ENCODE assay signal across 17 cellular contexts in the genomic region with DNA sequence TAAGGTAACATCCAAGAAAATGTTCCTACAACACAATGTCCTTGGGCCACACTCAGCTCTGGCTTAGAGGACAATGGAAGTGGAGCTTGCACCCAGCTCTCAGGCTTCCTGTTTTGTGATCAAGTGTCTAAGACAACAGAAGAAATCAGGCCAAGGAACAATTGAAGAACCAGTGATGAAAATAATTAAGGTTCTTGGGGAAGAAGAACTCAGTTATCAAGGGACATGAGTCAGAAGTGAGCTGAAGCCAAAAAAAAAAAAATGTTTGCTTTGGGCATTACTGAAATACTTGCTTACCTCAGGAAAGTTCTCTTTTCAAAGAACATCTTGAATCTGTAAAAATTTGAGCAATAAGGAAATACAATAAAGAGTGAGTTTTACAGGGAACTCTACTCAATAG.
A peak's percentile ranks its signal among the peaks of the same experiment; 100 is the strongest.
DNase-seq lines count a peak whose midpoint lies in the region; ATAC-seq and TF ChIP-seq lines count a peak whose summit lies in the region.
"Had no signal": no experiment of that assay in that cellular context is flagged by ENCODE, and none has a peak within 500 bp of the region (broad histone marks: within the 10 kb centered on the region; RNA-seq: fewer than 3 reads in every experiment).

No MANE protein-coding gene starts in this region.

- CTCF ChIA-PET in HEK293T (lab: Yijun Ruan, JAX), result no interaction called here

- no peak overlapping the region for H3K27ac Mint-ChIP-seq in activated naive CD4-positive, alpha-beta T cell treated with anti-CD3 and anti-CD28 coated beads, Interleukin-2, amount 50 U/mL, for 72 hours
- H3K27ac Mint-ChIP-seq: CD4-positive, alpha-beta T cell; stimulated activated effector memory CD8-positive, alpha-beta T cell treated with anti-CD3 and anti-CD28 coated beads, Interleukin-12 subunit alpha, Interleukin-12 subunit beta, amount 100 ng/mL, for 72 hours had no signal

- no peaks in the 10 kb centered on the region for H3K9me3 Mint-ChIP-seq in activated naive CD4-positive, alpha-beta T cell treated with anti-CD3 and anti-CD28 coated beads, Interleukin-2, amount 50 U/mL, for 72 hours
- H3K9me3 Mint-ChIP-seq: CD4-positive, alpha-beta T cell; stimulated activated effector memory CD8-positive, alpha-beta T cell treated with anti-CD3 and anti-CD28 coated beads, Interleukin-12 subunit alpha, Interleukin-12 subunit beta, amount 100 ng/mL, for 72 hours had no signal

- no peaks in the 10 kb centered on the region for H3K36me3 Mint-ChIP-seq in activated naive CD4-positive, alpha-beta T cell treated with anti-CD3 and anti-CD28 coated beads, Interleukin-2, amount 50 U/mL, for 72 hours
- H3K36me3 Mint-ChIP-seq: stimulated activated effector memory CD8-positive, alpha-beta T cell treated with anti-CD3 and anti-CD28 coated beads, Interleukin-12 subunit alpha, Interleukin-12 subunit beta, amount 100 ng/mL, for 72 hours had no signal

- DNase-seq in COLO829 (ENCODE audit: low spot score) (peak; percentile 10), RPMI7951 (ENCODE audit: low read depth) (peak; percentile 73), fibroblast of gingiva (ENCODE audit: low read depth) (peak; percentile 96), sciatic nerve (ENCODE audit: low spot score) (no peak), HEK293T (ENCODE audit: extremely low spot score) (no peak)
- DNase-seq in NK-92 treated with Interleukin-12 subunit alpha and Interleukin-12 subunit beta, amount 100 ng/mL, for 24 hours (lab: John Stamatoyannopoulos, UW), result no peak
- no peak for DNase-seq in activated naive CD4-positive, alpha-beta T cell treated with anti-CD3 and anti-CD28 coated beads, Interleukin-2, amount 50 U/mL, for 72 hours (ENCODE audit: low spot score in 2 of 2)
- DNase-seq: activated gamma-delta T cell treated with Interleukin-2 at 50 U/mL for 16 hours; CD4-positive, alpha-beta T cell; GDM1; H7; NCI-H2081 treated with DMSO at 0.1 percent for 48 hours; stimulated activated CD4-positive, alpha-beta T cell treated with anti-CD3 and anti-CD28 coated beads, Interleukin-4, amount 100 ng/mL, for 24 hours; uterus had no signal

- intact Hi-C loops in sciatic nerve (cut with DNase I), result no loop called here

- POLR2A ChIA-PET in HEK293T (lab: Yijun Ruan, JAX), result no interaction called here

- ATAC-seq in sciatic nerve (peak; percentile 95), HG03108 (IDR thresholded peaks at IDR 0.05; ENCODE audit: unreplicated experiment) (no peak)
- ATAC-seq in activated naive CD4-positive, alpha-beta T cell treated with anti-CD3 and anti-CD28 coated beads, Interleukin-2, amount 50 U/mL, for 72 hours, result no peak
- ATAC-seq: esophagus mucosa; stimulated activated effector memory CD8-positive, alpha-beta T cell treated with anti-CD3 and anti-CD28 coated beads, Interleukin-12 subunit alpha, Interleukin-12 subunit beta, amount 100 ng/mL, for 72 hours had no signal

TF ChIP-seq in HEK293T, 16 proteins besides CTCF, POLR2A, EP300 and RAD21:
- TF ChIP-seq BHLHE40 (IDR thresholded peaks at IDR 0.05; ENCODE audit: borderline replicate concordance) (no peak), NFRKB (IDR thresholded peaks at IDR 0.05) (no peak), ZNF384 (IDR thresholded peaks at IDR 0.05) (no peak), ARNT (IDR thresholded peaks at IDR 0.05) (no peak), CTBP1 (IDR thresholded peaks at IDR 0.05; ENCODE audit: borderline replicate concordance) (no peak), FOXM1 (IDR thresholded peaks at IDR 0.05; ENCODE audit: borderline replicate concordance) (no peak), SP1 (IDR thresholded peaks at IDR 0.05) (no peak), TARDBP (IDR thresholded peaks at IDR 0.05) (no peak), L3MBTL2 (conservative IDR thresholded peaks at IDR 0.05) (no peak), SUZ12 (IDR thresholded peaks at IDR 0.05) (no peak)
- TF ChIP-seq, protein P1, sequence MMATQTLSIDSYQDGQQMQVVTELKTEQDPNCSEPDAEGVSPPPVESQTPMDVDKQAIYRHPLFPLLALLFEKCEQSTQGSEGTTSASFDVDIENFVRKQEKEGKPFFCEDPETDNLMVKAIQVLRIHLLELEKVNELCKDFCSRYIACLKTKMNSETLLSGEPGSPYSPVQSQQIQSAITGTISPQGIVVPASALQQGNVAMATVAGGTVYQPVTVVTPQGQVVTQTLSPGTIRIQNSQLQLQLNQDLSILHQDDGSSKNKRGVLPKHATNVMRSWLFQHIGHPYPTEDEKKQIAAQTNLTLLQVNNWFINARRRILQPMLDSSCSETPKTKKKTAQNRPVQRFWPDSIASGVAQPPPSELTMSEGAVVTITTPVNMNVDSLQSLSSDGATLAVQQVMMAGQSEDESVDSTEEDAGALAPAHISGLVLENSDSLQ (IDR thresholded peaks at IDR 0.05), result no peak
TF ChIP-seq in HEK293T: peak in this region for 0.

Comparison
In these comparisons a context has a peak if more than half of its experiments do, and no peak if none do; other contexts are left out.
1. DNase-seq: peak in COLO829 (single experiment), RPMI7951 (single experiment) and fibroblast of gingiva (single experiment); none in sciatic nerve (single experiment), HEK293T (single experiment), NK-92 treated with Interleukin-12 subunit alpha and Interleukin-12 subunit beta, amount 100 ng/mL, for 24 hours (single experiment) and activated naive CD4-positive, alpha-beta T cell treated with anti-CD3 and anti-CD28 coated beads, Interleukin-2, amount 50 U/mL, for 72 hours (0 of 2).